8 cellular contexts compared by ENCODE assay signal in the genomic region with DNA sequence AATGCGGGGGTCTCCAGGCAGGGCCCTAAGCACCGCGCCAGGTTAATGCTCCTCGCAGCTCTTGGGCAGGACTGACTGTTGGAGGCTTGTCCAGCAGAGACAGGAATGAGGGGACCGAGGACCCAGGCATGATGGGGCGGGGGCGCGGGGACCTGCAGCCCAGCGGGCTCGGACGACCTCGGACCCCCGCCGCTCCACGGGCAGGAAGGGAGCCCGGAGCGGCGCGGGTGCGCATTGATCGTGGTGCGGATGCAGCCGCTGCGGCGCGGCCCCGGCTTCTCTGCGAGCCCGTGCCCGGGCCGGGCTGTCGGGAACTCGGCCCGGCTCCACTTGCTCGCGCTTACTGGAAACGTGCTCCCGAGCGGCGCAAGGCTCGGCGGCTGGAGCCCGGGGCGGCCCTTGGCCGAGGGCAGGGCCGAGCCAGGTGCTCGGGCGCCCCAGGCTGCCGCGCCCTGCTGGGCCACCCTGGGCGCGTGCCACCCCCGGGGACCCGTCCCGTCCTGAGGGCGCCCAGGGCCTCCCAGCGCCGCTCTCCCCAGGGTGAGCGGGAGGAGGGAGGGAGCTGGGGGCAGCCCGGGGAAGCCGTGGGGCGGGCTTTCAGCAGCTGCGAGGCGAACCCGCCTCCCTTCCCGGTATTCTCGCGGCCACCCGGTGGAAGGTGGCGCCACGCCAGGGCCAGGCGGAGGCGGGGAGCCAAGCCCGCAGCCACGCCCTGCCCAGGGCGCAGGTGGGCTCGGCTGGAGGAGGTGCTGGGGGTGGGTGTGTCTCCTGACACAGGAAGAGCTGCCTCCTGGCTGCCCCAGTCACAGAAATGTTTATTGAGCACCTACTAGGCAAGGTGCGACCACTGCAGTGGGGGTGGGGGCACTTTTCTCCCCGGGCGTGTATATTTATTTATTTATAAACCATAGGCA. TPM values are rescaled to one million over a fixed set of nuclear protein-coding genes. Genes with fewer than 3 reads are reported as not detected.
DNase-seq lines count a peak whose midpoint lies in the region; ATAC-seq and TF ChIP-seq lines count a peak whose summit lies in the region.

No MANE protein-coding gene starts in this region.

- peak overlapping the region; percentile 87 for H3K27ac Mint-ChIP-seq in activated T-helper 17 cell treated with anti-CD3 and anti-CD28 coated beads, Interleukin-2, amount 50 U/mL, for 72 hours

- no peak overlapping the region for H3K27ac ChIP-seq in DND-41 (ENCODE audit: low read length)
- H3K27ac ChIP-seq in thymus (ENCODE audit: low read depth), result no peak overlapping the region

- 5% methylated on average over 80 of the region's 80 CpGs for WGBS in thymus

- H3K36me3 Mint-ChIP-seq in activated T-helper 17 cell treated with anti-CD3 and anti-CD28 coated beads, Interleukin-2, amount 50 U/mL, for 72 hours (ENCODE audit: low read depth), result no peaks in the 10 kb centered on the region

- H3K27me3 Mint-ChIP-seq in activated T-helper 17 cell treated with anti-CD3 and anti-CD28 coated beads, Interleukin-2, amount 50 U/mL, for 72 hours, result no peaks in the 10 kb centered on the region

- DNase-seq in DND-41 (peak; percentile 78), HuH-7 (ENCODE audit: low spot score) (peak; percentile 93), OCI-M1 (lab: John Stamatoyannopoulos, UW) (peak; percentile 53), fibroblast of the aortic adventitia (ENCODE audit: low read depth) (peak; percentile 51), omental fat pad (ENCODE audit: low spot score) (peak; percentile 66)

- H3K9ac ChIP-seq in DND-41 (ENCODE audit: low read depth, low read length), result no peak overlapping the region

- peak overlapping the region; percentile 80 for H3K4me3 Mint-ChIP-seq in activated T-helper 17 cell treated with anti-CD3 and anti-CD28 coated beads, Interleukin-2, amount 50 U/mL, for 72 hours

- TF ChIP-seq CTCF in DND-41 (IDR thresholded peaks at IDR 0.05; ENCODE audit: borderline replicate concordance, extremely low read depth, low read length, poor library complexity, severe bottlenecking) (peak; percentile 11), fibroblast of the aortic adventitia (IDR thresholded peaks at IDR 0.05; ENCODE audit: insufficient read depth, low read length) (no peak), omental fat pad (IDR thresholded peaks at IDR 0.05) (no peak)

- no peaks in the 10 kb centered on the region for H4K20me1 ChIP-seq in DND-41 (ENCODE audit: insufficient read depth, low read length)

- H3K4me2 ChIP-seq in DND-41 (ENCODE audit: insufficient read depth, low read length), result peak overlapping the region; percentile 55

- H3K9me3 Mint-ChIP-seq in activated T-helper 17 cell treated with anti-CD3 and anti-CD28 coated beads, Interleukin-2, amount 50 U/mL, for 72 hours, result no peaks in the 10 kb centered on the region

- H3K27me3 ChIP-seq in DND-41 (ENCODE audit: insufficient read depth, low read length, poor library complexity), result peaks cover 30% of the 10 kb centered on the region
- H3K27me3 ChIP-seq in thymus (ENCODE audit: control insufficient read depth, insufficient read depth), result peaks cover 11% of the 10 kb centered on the region

- H3K9me3 ChIP-seq in DND-41 (ENCODE audit: insufficient read depth, low read length, severe bottlenecking), result no peaks in the 10 kb centered on the region
- H3K9me3 ChIP-seq in thymus (ENCODE audit: control insufficient read depth), result no peaks in the 10 kb centered on the region

- H3K4me1 Mint-ChIP-seq in activated T-helper 17 cell treated with anti-CD3 and anti-CD28 coated beads, Interleukin-2, amount 50 U/mL, for 72 hours, result peaks cover 25% of the 10 kb centered on the region

- ATAC-seq in DND-41 (ENCODE audit: insufficient read depth, low read depth) (peak; percentile 88), omental fat pad (ENCODE audit: low FRiP score) (peak; percentile 69), HG02840 (IDR thresholded peaks at IDR 0.05; ENCODE audit: low FRiP score, unreplicated experiment) (no peak)
- peak; percentile 61 for ATAC-seq in activated T-helper 17 cell treated with anti-CD3 and anti-CD28 coated beads, Interleukin-2, amount 50 U/mL, for 72 hours (replicated peaks)

- H3K4me3 ChIP-seq in DND-41 (ENCODE audit: low read depth in 1 of 2, low read length in 2 of 2) (no peak overlapping the region), fibroblast of the aortic adventitia (ENCODE audit: low read depth, low read length) (peak overlapping the region; percentile 45), thymus (ENCODE audit: low read length) (peak overlapping the region; percentile 52)

- H3K36me3 ChIP-seq in DND-41 (ENCODE audit: insufficient read depth, low read length) (no peaks in the 10 kb centered on the region), thymus (ENCODE audit: control insufficient read depth, insufficient read depth) (no peaks in the 10 kb centered on the region)

- H3K4me1 ChIP-seq in DND-41 (ENCODE audit: insufficient read depth, low read length), result peaks cover 10% of the 10 kb centered on the region
- H3K4me1 ChIP-seq in thymus (ENCODE audit: control insufficient read depth, insufficient read depth, low read length), result peaks cover 18% of the 10 kb centered on the region

- H2AFZ ChIP-seq in DND-41 (ENCODE audit: low read depth, low read length), result no peak overlapping the region; the same call in 1 of the 2 replicates

- no peaks in the 10 kb centered on the region for H3K79me2 ChIP-seq in DND-41 (ENCODE audit: insufficient read depth, low read length)

RNA-seq across cellular contexts. Expression of gene SOCS3, which starts 45.9 kb away (rescaled TPM):
- 100 to 1,000 TPM; 129 to 175 TPM for total RNA-seq in activated T-helper 17 cell treated with anti-CD3 and anti-CD28 coated beads, Interleukin-2, amount 50 U/mL, for 72 hours
- total RNA-seq in fibroblast of the aortic adventitia (ENCODE audit: low replicate concordance) (26.0 and 50.6 TPM in 2 replicates), omental fat pad (1,000 to 10,000 TPM in 1 of 4 donors, 100 to 1,000 TPM in 3; 186 to 1,117 (median 634) TPM)
- 126 TPM for polyA plus RNA-seq in thymus

Comparison
In these comparisons a context has a peak if more than half of its experiments do, and no peak if none do; other contexts are left out.
1. H3K4me3 ChIP-seq: peak in fibroblast of the aortic adventitia (single experiment) and thymus (single experiment); none in DND-41 (0 of 2).
2. Peak in every context shown above with its lines, with median percentiles within 50 percentile points of each other: DNase-seq.